In the genomic region with DNA sequence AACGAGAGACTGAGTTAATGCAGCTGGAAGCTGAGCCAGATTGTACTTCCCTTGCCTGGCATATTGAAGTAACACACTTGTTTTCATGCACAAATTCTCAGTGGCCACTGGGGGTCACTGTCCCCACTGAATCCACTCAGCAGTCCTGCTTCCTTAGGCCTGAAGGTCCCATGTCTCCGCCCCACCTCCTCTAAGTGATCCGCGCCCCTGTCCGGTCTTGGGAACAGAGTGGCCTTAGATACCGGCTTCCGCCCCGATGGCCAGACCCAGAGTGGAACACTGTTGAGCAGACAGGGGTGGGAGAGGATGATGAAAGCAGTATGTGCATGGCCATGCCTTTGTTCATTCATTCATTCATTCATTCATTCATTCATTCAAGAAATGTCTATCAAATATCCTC, we compare ENCODE assay signal across 8 cellular contexts. TPM values are rescaled to one million over a fixed set of nuclear protein-coding genes. Genes with fewer than 3 reads are reported as not detected.
A peak's percentile ranks its signal among the peaks of the same experiment; 100 is the strongest.
DNase-seq lines count a peak whose midpoint lies in the region; ATAC-seq and TF ChIP-seq lines count a peak whose summit lies in the region.

No MANE protein-coding gene starts in this region.

- TF ChIP-seq CTCF in HL-60 (IDR thresholded peaks at IDR 0.05; ENCODE audit: insufficient read depth, low read length) (peak; percentile 63), fibroblast of the aortic adventitia (IDR thresholded peaks at IDR 0.05; ENCODE audit: insufficient read depth, low read length) (peak; percentile 83), nephron (IDR thresholded peaks at IDR 0.05; ENCODE audit: unreplicated experiment in 3 of 3) (peak; percentile 67 to 80 (median 80)), tibial nerve (IDR thresholded peaks at IDR 0.05) (peak; percentile 63 to 76 (median 69))

- peak; percentile 91 for DNase-seq in EH (ENCODE audit: low read depth)
- peak; percentile 38 to 75 for DNase-seq in HL-60 (ENCODE audit: low read depth in 1 of 2, low spot score in 1 of 2)
- DNase-seq in NT2/D1 (ENCODE audit: low read depth, low spot score) = peak; percentile 96
- DNase-seq in activated T-cell treated with anti-CD3 and anti-CD28 coated beads for 48 hours (ENCODE audit: low read depth) = peak; percentile 30
- peak; percentile 94 for DNase-seq in fibroblast of the aortic adventitia (ENCODE audit: low read depth)
- peak; percentile 38 to 68 for DNase-seq in tibial nerve (ENCODE audit: low spot score in 2 of 2)

- no peak for ATAC-seq in GM21737 (IDR thresholded peaks at IDR 0.05; ENCODE audit: unreplicated experiment)

- H3K27me3 Mint-ChIP-seq in nephron (ENCODE audit: low read depth) = peaks cover 4% of the 10 kb centered on the region

- no peaks in the 10 kb centered on the region for H3K9me3 ChIP-seq in NT2/D1 (ENCODE audit: insufficient read depth, low read length)
- H3K9me3 ChIP-seq in tibial nerve = no peaks in the 10 kb centered on the region

- peaks cover 7% of the 10 kb centered on the region for H3K4me1 Mint-ChIP-seq in nephron

- 1 to 10% methylated on average over 8 of the region's 8 CpGs for WGBS in tibial nerve, 2 donors

- H3K27me3 ChIP-seq in HL-60 (ENCODE audit: insufficient read depth, poor library complexity, severe bottlenecking) (no peaks in the 10 kb centered on the region), NT2/D1 (ENCODE audit: insufficient read depth, insufficient read length) (no peaks in the 10 kb centered on the region), tibial nerve (no peaks in the 10 kb centered on the region)

- H3K36me3 ChIP-seq in NT2/D1 (ENCODE audit: insufficient read depth, insufficient read length, low read length) = peaks cover 32% of the 10 kb centered on the region
- H3K36me3 ChIP-seq in tibial nerve = peaks cover 0 to 29% (median 0%) of the 10 kb centered on the region in 3 donors

- no peak overlapping the region for H3K27ac Mint-ChIP-seq in nephron

- no peak overlapping the region for H3K27ac ChIP-seq in HL-60 (replicated peaks)
- H3K27ac ChIP-seq in tibial nerve = no peak overlapping the region

- TF ChIP-seq EP300 in tibial nerve (IDR thresholded peaks at IDR 0.05) = no peak

- H3K9me3 Mint-ChIP-seq in nephron = no peaks in the 10 kb centered on the region

- H3K4me1 ChIP-seq in NT2/D1 (ENCODE audit: insufficient read depth, insufficient read length) (peaks cover 22% of the 10 kb centered on the region), tibial nerve (peaks cover 0 to 4% (median 0%) of the 10 kb centered on the region in 4 donors)

- H3K36me3 Mint-ChIP-seq in nephron (ENCODE audit: low read depth) = peaks cover 4% of the 10 kb centered on the region

- H3K9ac ChIP-seq in NT2/D1 (ENCODE audit: insufficient read length, low read depth) = no peak overlapping the region

- TF ChIP-seq POLR2A in tibial nerve (IDR thresholded peaks at IDR 0.05) = no peak

- no peak overlapping the region for H3K4me3 Mint-ChIP-seq in nephron

- H3K4me3 ChIP-seq in HL-60 (replicated peaks; ENCODE audit: insufficient read depth, low read length) (no peak overlapping the region), NT2/D1 (ENCODE audit: insufficient read length, low read depth) (no peak overlapping the region), fibroblast of the aortic adventitia (ENCODE audit: low read depth, low read length) (no peak overlapping the region), tibial nerve (no peak overlapping the region)

RNA-seq across cellular contexts. Expression of gene CHAF1B, which starts 34.8 kb away (rescaled TPM):
- total RNA-seq in fibroblast of the aortic adventitia (ENCODE audit: low replicate concordance) (0.49 and 7.8 TPM in 2 replicates), tibial nerve (1 to 10 TPM in 1 of 4 donors, under 1 TPM in 3; 0.59 to 1.2 (median 0.86) TPM)

RNA-seq across cellular contexts. Expression of gene CLDN14, which starts 59.9 kb away (rescaled TPM):
- total RNA-seq in fibroblast of the aortic adventitia (ENCODE audit: low replicate concordance) = 0.27 and 0.57 TPM in 2 replicates
- total RNA-seq in tibial nerve = 1 to 10 TPM in 1 of 4 donors, not detected in 3; 1.3 TPM

Comparison
In these comparisons a context has a peak if more than half of its experiments do, and no peak if none do; other contexts are left out.
1. DNase-seq: peak in every context shown above with its lines; median percentile 96 in NT2/D1; 94 in fibroblast of the aortic adventitia; 91 in EH; 56 in HL-60; 53 in tibial nerve; 30 in activated T-cell treated with anti-CD3 and anti-CD28 coated beads for 48 hours.